In genomic region chr10:29245476-29245875, GRCh38 we compare ENCODE assay signal across 37 cellular contexts. TPM values are rescaled to one million over a fixed set of nuclear protein-coding genes. Genes with fewer than 3 reads are reported as not detected.
A peak's percentile ranks its signal among the peaks of the same experiment; 100 is the strongest.
DNase-seq lines count a peak whose midpoint lies in the region; ATAC-seq and TF ChIP-seq lines count a peak whose summit lies in the region.
"Had no signal": no experiment of that assay in that cellular context is flagged by ENCODE, and none has a peak within 500 bp of the region (broad histone marks: within the 10 kb centered on the region; RNA-seq: fewer than 3 reads in every experiment).

No MANE protein-coding gene starts in this region.

- H2BK12ac ChIP-seq in trophoblast cell (ENCODE audit: low read length) = peak overlapping the region; percentile 85

- H3K4me1 ChIP-seq in BE2C (no peaks in the 10 kb centered on the region), SJCRH30 (peaks cover 5% of the 10 kb centered on the region; the same call in 1 of the 2 replicates), trophoblast cell (ENCODE audit: control insufficient read depth in 1 of 2, insufficient read depth in 2 of 2, low read length in 2 of 2) (peaks cover 8% of the 10 kb centered on the region in 2 experiments), thyroid gland (no peaks in the 10 kb centered on the region)
- H3K4me1 ChIP-seq: body of pancreas, foreskin keratinocyte, lower lobe of right lung, psoas muscle had no signal

- H2BK5ac ChIP-seq in trophoblast cell (ENCODE audit: low read depth, low read length, poor library complexity) = peak overlapping the region; percentile 93

- H2BK120ac ChIP-seq in trophoblast cell (ENCODE audit: insufficient read depth, low read length, poor library complexity) = peak overlapping the region; percentile 95

- H3K36me3 ChIP-seq in BE2C = no peaks in the 10 kb centered on the region
- no peaks in the 10 kb centered on the region for H3K36me3 ChIP-seq in SJCRH30
- H3K36me3 ChIP-seq in trophoblast cell (ENCODE audit: control insufficient read depth in 1 of 2, insufficient read depth in 2 of 2, low read length in 2 of 2) = no peaks in the 10 kb centered on the region
- H3K36me3 ChIP-seq in thyroid gland = no peaks in the 10 kb centered on the region
- H3K36me3 ChIP-seq: BLaER1 treated with 17β-estradiol and CSF1 and Interleukin-3, amounts not matched to agents 10 nM and 100 nM; lower lobe of right lung had no signal

- no peak overlapping the region for H3K9ac ChIP-seq in trophoblast cell (ENCODE audit: low read length)
- H3K9ac ChIP-seq: BLaER1 treated with 17β-estradiol and CSF1 and Interleukin-3, amounts not matched to agents 10 nM and 100 nM had no signal

- peak overlapping the region; percentile 71 for H3K14ac ChIP-seq in trophoblast cell (ENCODE audit: low read length)

- H3K9me3 ChIP-seq in BE2C (no peaks in the 10 kb centered on the region), SJCRH30 (replicated peaks) (no peaks in the 10 kb centered on the region), trophoblast cell (ENCODE audit: insufficient read depth, low read depth, low read length) (no peaks in the 10 kb centered on the region), thyroid gland (no peaks in the 10 kb centered on the region)
- H3K9me3 ChIP-seq: BLaER1 treated with 17β-estradiol and CSF1 and Interleukin-3, amounts not matched to agents 10 nM and 100 nM; body of pancreas; lower lobe of right lung; psoas muscle had no signal

- peak overlapping the region; percentile 8 for H2AK5ac ChIP-seq in trophoblast cell (ENCODE audit: low read length)

- intact Hi-C loops in thyroid gland (cut with DNase I) = no loop called here

- H2AFZ ChIP-seq in trophoblast cell (ENCODE audit: insufficient read depth, low read length, poor library complexity) = no peak overlapping the region
- H2AFZ ChIP-seq: PC-9 had no signal

- peaks cover 59% of the 10 kb centered on the region for H3K79me1 ChIP-seq in trophoblast cell (ENCODE audit: low read length)

- no peak overlapping the region for H3K23ac ChIP-seq in trophoblast cell (ENCODE audit: low read length)

- no CpG with 5 or more reads among the region's 11 CpGs for WGBS in trophoblast cell (ENCODE audit: extremely low coverage, insufficient coverage, insufficient read length)
- 65 to 90% methylated on average over 11 of the region's 11 CpGs for WGBS in thyroid gland, 2 donors

- peak overlapping the region; percentile 95 for H4K91ac ChIP-seq in trophoblast cell (ENCODE audit: low read depth, low read length)

- no peak for ATAC-seq in GM21390 (IDR thresholded peaks at IDR 0.05; ENCODE audit: unreplicated experiment)
- ATAC-seq: activated CD4-positive, CD25-positive, alpha-beta regulatory T cell treated with anti-CD3 and anti-CD28 coated beads, Interleukin-2, amount 50 U/mL, for 24 hours; activated CD8-positive, alpha-beta T cell treated with anti-CD3 and anti-CD28 coated beads, Interleukin-2, amount 10 ng/mL, durations not matched to agents 7 days and 5 days; body of pancreas; effector memory CD8-positive, alpha-beta T cell; esophagus mucosa; foreskin keratinocyte; lower lobe of right lung; psoas muscle; stimulated activated memory B cell treated with anti-CD40 and anti-IgM and Interleukin-4, amounts not matched to agents 10 μg/mL and 1 μg/mL and 100 μg/mL, for 72 hours had no signal

- no peak overlapping the region for H3K4me3 ChIP-seq in BE2C (ENCODE audit: low read depth, low read length)
- no peak overlapping the region for H3K4me3 ChIP-seq in SJCRH30
- H3K4me3 ChIP-seq in trophoblast cell (ENCODE audit: low read depth, low read length) = no peak overlapping the region
- no peak overlapping the region for H3K4me3 ChIP-seq in thyroid gland (replicated peaks in 1 of 3)
- H3K4me3 ChIP-seq: BLaER1 treated with 17β-estradiol and CSF1 and Interleukin-3, amounts not matched to agents 10 nM and 100 nM; body of pancreas; lower lobe of right lung; PC-9; psoas muscle had no signal

- H3K4me2 ChIP-seq in trophoblast cell (ENCODE audit: low read length) = no peak overlapping the region
- H3K4me2 ChIP-seq: BLaER1 treated with 17β-estradiol and CSF1 and Interleukin-3, amounts not matched to agents 10 nM and 100 nM; PC-9 had no signal

- H3K18ac ChIP-seq in trophoblast cell (ENCODE audit: low read length) = peak overlapping the region; percentile 70

- H3K27ac ChIP-seq in SJCRH30 = no peak overlapping the region
- peak overlapping the region; percentile 18 for H3K27ac ChIP-seq in trophoblast cell (ENCODE audit: low read depth, low read length)
- no peak overlapping the region for H3K27ac ChIP-seq in thyroid gland
- H3K27ac ChIP-seq: BLaER1 treated with 17β-estradiol and CSF1 and Interleukin-3, amounts not matched to agents 10 nM and 100 nM; foreskin keratinocyte; lower lobe of right lung; PC-9; psoas muscle had no signal

- H4K12ac ChIP-seq in trophoblast cell (ENCODE audit: low read depth, low read length) = no peak overlapping the region

- peak overlapping the region; percentile 77 for H3K4ac ChIP-seq in trophoblast cell (ENCODE audit: low read depth, low read length)

- TF ChIP-seq POLR2A in thyroid gland (IDR thresholded peaks at IDR 0.05) = no peak

- H3K79me2 ChIP-seq in trophoblast cell (ENCODE audit: control insufficient read depth, insufficient read depth, low read length, poor library complexity) = peaks cover 8% of the 10 kb centered on the region

- H3K27me3 ChIP-seq in BE2C = no peaks in the 10 kb centered on the region
- peaks cover 6% of the 10 kb centered on the region; the same call in 1 of the 2 replicates for H3K27me3 ChIP-seq in SJCRH30
- H3K27me3 ChIP-seq in trophoblast cell (ENCODE audit: insufficient read depth, low read length) = no peaks in the 10 kb centered on the region
- no peaks in the 10 kb centered on the region for H3K27me3 ChIP-seq in thyroid gland
- H3K27me3 ChIP-seq: BLaER1 treated with 17β-estradiol and CSF1 and Interleukin-3, amounts not matched to agents 10 nM and 100 nM; body of pancreas; foreskin keratinocyte had no signal

- no peak for TF ChIP-seq CTCF in BE2C (IDR thresholded peaks at IDR 0.05; ENCODE audit: low read depth, low read length)
- TF ChIP-seq CTCF in thyroid gland (IDR thresholded peaks at IDR 0.05) = no peak

- DNase-seq in BE2C = peak; percentile 18
- peak; percentile 61 to 82 for DNase-seq in SJCRH30
- peak; percentile 91 for DNase-seq in globus pallidus (ENCODE audit: low spot score)
- DNase-seq in trophoblast cell = no peak
- no peak for DNase-seq in thyroid gland
- no peak for DNase-seq in EL
- DNase-seq in cerebellar nuclear complex (lab: John Stamatoyannopoulos, UW) = no peak
- DNase-seq: ACHN; activated CD8-positive, alpha-beta T cell treated with anti-CD3 and anti-CD28 coated beads, Interleukin-2, amount 10 ng/mL, durations not matched to agents 7 days and 5 days; activated effector memory CD4-positive, alpha-beta T cell treated with Interleukin-2 at 50 U/mL for 16 hours; activated naive CD8-positive, alpha-beta T cell treated with anti-CD3 and anti-CD28 coated beads, Interleukin-2, amount 10 ng/mL, durations not matched to agents 7 days and 5 days; activated T-cell treated with anti-CD3 and anti-CD28 coated beads for 4 hours; Calu3; effector memory CD8-positive, alpha-beta T cell; foreskin keratinocyte; HCEC 1CT; IMR-90; kidney; lower lobe of right lung; NCI-H1105 treated with DMSO at 0.1 percent for 48 hours; NCI-H2029 treated with DMSO at 0.1 percent for 48 hours; NCI-H446 treated with DMSO at 0.1 percent for 48 hours; PC-9; psoas muscle; SIG-M5; small intestine; stimulated activated CD4-positive, alpha-beta T cell treated with anti-CD3 and anti-CD28 coated beads, Interleukin-2, amount 100 ng/mL, for 48 hours had no signal

- H4K8ac ChIP-seq in trophoblast cell (ENCODE audit: low read depth, low read length) = peak overlapping the region; percentile 82

RNA-seq across cellular contexts. Expression of gene LYZL1, which starts 43.4 kb away (rescaled TPM):
- not detected for polyA plus RNA-seq in BE2C (2012; ENCODE audit: insufficient read depth, insufficient read length, low read depth)
- not detected in 2 replicates for total RNA-seq in SJCRH30 (2014; rRNA removed; shearing (Covaris generic))
- 0.05 and 0.07 TPM in 2 replicates for polyA plus RNA-seq in trophoblast cell (2013)
- total RNA-seq in thyroid gland = under 1 TPM in 1 of 4 donors, not detected in 3; 0.81 TPM
- total RNA-seq: activated CD8-positive, alpha-beta T cell treated with anti-CD3 and anti-CD28 coated beads, Interleukin-2, amount 10 ng/mL, durations not matched to agents 7 days and 5 days; activated naive CD8-positive, alpha-beta T cell treated with anti-CD3 and anti-CD28 coated beads, Interleukin-2, amount 10 ng/mL, durations not matched to agents 7 days and 5 days; body of pancreas; Calu3; Daoy; esophagus mucosa; foreskin keratinocyte; IMR-90; kidney; lower lobe of right lung; PC-9; psoas muscle; T-helper 1 cell treated with Interleukin-12 subunit alpha and Interleukin-12 subunit beta and Interleukin-4 antibody, amounts not matched to agents 30 ng/mL and 1 ng/mL, for 36 hours; temporal lobe had no signal
- polyA plus RNA-seq: foreskin keratinocyte, IMR-90, neural cell, psoas muscle, small intestine had no signal

Comparison
In these comparisons a context has a peak if more than half of its experiments do, and no peak if none do; other contexts are left out.
1. DNase-seq: peak in BE2C (single experiment), SJCRH30 (2 of 2) and globus pallidus (single experiment); none in trophoblast cell (0 of 2), thyroid gland (0 of 2), EL (single experiment) and cerebellar nuclear complex (0 of 2).